Comparison of ENCODE assay signal across 17 cellular contexts in genomic region chr5:10801931-10802674, GRCh38. TPM values are rescaled to one million over a fixed set of nuclear protein-coding genes. Genes with fewer than 3 reads are reported as not detected.
DNase-seq lines count a peak whose midpoint lies in the region; ATAC-seq, FAIRE-seq and TF ChIP-seq lines count a peak whose summit lies in the region.
"Had no signal": no experiment of that assay in that cellular context is flagged by ENCODE, and none has a peak within 500 bp of the region (broad histone marks: within the 10 kb centered on the region; RNA-seq: fewer than 3 reads in every experiment).

No MANE protein-coding gene starts in this region.

- H3K9me3 Mint-ChIP-seq in brain, result peaks cover 0 to 15% (median 9%) of the 10 kb centered on the region in 5 experiments
- H3K9me3 Mint-ChIP-seq: activated B cell treated with CpG ODN at 0.5 μM for 24 hours had no signal

- H3K4me2 ChIP-seq in A549 (no peak overlapping the region), KMS-11 (peak overlapping the region; percentile 60)

- TF ChIP-seq POLR2A in A549 (IDR thresholded peaks at IDR 0.05; ENCODE audit: low read length), result no peak

- H3K4me3 ChIP-seq in A549, result no peak overlapping the region
- no peak overlapping the region for H3K4me3 ChIP-seq in KMS-11 (IDR thresholded peaks at IDR 0.05; ENCODE audit: insufficient read depth, low read depth, low read length)

- peak overlapping the region in 3 of 5 experiments; percentile 21 to 63 (median 63) for H3K27ac Mint-ChIP-seq in brain
- H3K27ac Mint-ChIP-seq: activated B cell treated with CpG ODN at 0.5 μM for 24 hours; activated naive CD8-positive, alpha-beta T cell; stimulated activated memory B cell treated with anti-CD40 and anti-IgM and Interleukin-4, amounts not matched to agents 10 μg/mL and 1 μg/mL and 100 μg/mL, for 72 hours had no signal

- H4K20me1 ChIP-seq in KMS-11 (ENCODE audit: insufficient read depth), result no peaks in the 10 kb centered on the region

- H3K27ac ChIP-seq in A549, result no peak overlapping the region
- H3K27ac ChIP-seq in KMS-11, result peak overlapping the region; percentile 32

- peak overlapping the region; percentile 23; the same call in 1 of the 2 replicates for H2AFZ ChIP-seq in KMS-11 (ENCODE audit: low read depth)

- H3K27me3 ChIP-seq in KMS-11 (ENCODE audit: insufficient read depth, low read depth), result no peaks in the 10 kb centered on the region

- TF ChIP-seq CTCF in A549 (IDR thresholded peaks at IDR 0.05), result no peak
- no peak for TF ChIP-seq CTCF in KMS-11 (conservative IDR thresholded peaks at IDR 0.05; ENCODE audit: low read depth, low read length)
- TF ChIP-seq CTCF in brain (conservative IDR thresholded peaks at IDR 0.05), result no peak

- ATAC-seq in A549 (peak; percentile 64 to 66; a peak in 3 of 6 replicates), GM21526 (IDR thresholded peaks at IDR 0.05; ENCODE audit: low FRiP score, unreplicated experiment) (no peak)
- ATAC-seq: stimulated activated memory B cell treated with anti-CD40 and anti-IgM and Interleukin-4, amounts not matched to agents 10 μg/mL and 1 μg/mL and 100 μg/mL, for 72 hours had no signal

- H3K36me3 Mint-ChIP-seq in brain, result no peaks in the 10 kb centered on the region
- H3K36me3 Mint-ChIP-seq: stimulated activated memory B cell treated with anti-CD40 and anti-IgM and Interleukin-4, amounts not matched to agents 10 μg/mL and 1 μg/mL and 100 μg/mL, for 72 hours had no signal

- CTCF ChIA-PET in A549 (lab: Yijun Ruan, JAX), result interaction anchor here (1.0 to 1.7 kb wide), 5 partner anchors 9 to 108 kb away, joined by 3 to 5 read pairs (median 3); no protein-coding TSS in a partner anchor

- DNase-seq in A549 (ENCODE audit: low read depth in 1 of 2, low spot score in 1 of 2), result peak in 1 of 2 experiments; percentile 15
- peak; percentile 44 for DNase-seq in iPS-NIHi11 (ENCODE audit: low spot score)
- no peak for DNase-seq in glomerular visceral epithelial cell (ENCODE audit: extremely low spot score)
- no peak for DNase-seq in H4 (ENCODE audit: low spot score)
- DNase-seq in GF-D8 (lab: John Stamatoyannopoulos, UW), result no peak
- DNase-seq: activated B cell treated with CpG ODN at 0.5 μM for 24 hours; DMS153; NCI-H1694; NCI-H526 treated with DMSO at 0.1 percent for 48 hours; SIG-M5; stimulated activated CD4-positive, alpha-beta T cell treated with anti-CD3 and anti-CD28 coated beads, Interleukin-4, amount 100 ng/mL, for 24 hours had no signal

- H3K4me3 Mint-ChIP-seq in brain, result peak overlapping the region in 1 of 5 experiments; percentile 7
- H3K4me3 Mint-ChIP-seq: activated B cell treated with CpG ODN at 0.5 μM for 24 hours; activated naive CD8-positive, alpha-beta T cell; stimulated activated memory B cell treated with anti-CD40 and anti-IgM and Interleukin-4, amounts not matched to agents 10 μg/mL and 1 μg/mL and 100 μg/mL, for 72 hours had no signal

- no peak overlapping the region; the same call in 1 of the 2 replicates for H3K9ac ChIP-seq in KMS-11

- POLR2A ChIA-PET in A549 (lab: Yijun Ruan, JAX), result no interaction called here

- peaks cover 14% of the 10 kb centered on the region for H3K4me1 Mint-ChIP-seq in brain
- H3K4me1 Mint-ChIP-seq: activated B cell treated with CpG ODN at 0.5 μM for 24 hours; stimulated activated memory B cell treated with anti-CD40 and anti-IgM and Interleukin-4, amounts not matched to agents 10 μg/mL and 1 μg/mL and 100 μg/mL, for 72 hours had no signal

- TF ChIP-seq RAD21 in A549 (conservative IDR thresholded peaks at IDR 0.05 in 1 of 2, IDR thresholded peaks at IDR 0.05 in 1 of 2), result 0 out of 5 replicates have a peak, but pooled peaks of 1 of the 2 experiments have one; percentile 10

- no peaks in the 10 kb centered on the region for H3K9me3 ChIP-seq in A549

- H3K36me3 ChIP-seq in KMS-11 (ENCODE audit: insufficient read depth), result no peaks in the 10 kb centered on the region

- 57% methylated on average over 9 of the region's 9 CpGs for WGBS in A549 (ENCODE audit: missing lambda C conversion rate)

- no peak for FAIRE-seq in A549 (lab: Jason Lieb, UNC)
- FAIRE-seq: colon had no signal

- H3K79me2 ChIP-seq in KMS-11 (ENCODE audit: insufficient read depth, low read depth), result no peaks in the 10 kb centered on the region

- no peak for TF ChIP-seq EP300 in A549 (IDR thresholded peaks at IDR 0.05)

- peaks cover 3% of the 10 kb centered on the region for H3K27me3 Mint-ChIP-seq in brain

- H3K4me1 ChIP-seq in A549, result no peaks in the 10 kb centered on the region
- peaks cover 40% of the 10 kb centered on the region for H3K4me1 ChIP-seq in KMS-11 (ENCODE audit: low read depth, poor library complexity, severe bottlenecking)

TF ChIP-seq in A549, 52 proteins besides CTCF, POLR2A, EP300 and RAD21:
- no peak for TF ChIP-seq RARB (CRISPR knock-in tag; IDR thresholded peaks at IDR 0.05)
- no peak for TF ChIP-seq SREBF2 (IDR thresholded peaks at IDR 0.05)
- no peak for TF ChIP-seq MAX (IDR thresholded peaks at IDR 0.05)
- no peak for TF ChIP-seq HES2 (IDR thresholded peaks at IDR 0.05)
- no peak for TF ChIP-seq FOSB (CRISPR knock-in tag; IDR thresholded peaks at IDR 0.05)
- no peak for TF ChIP-seq HDAC2 (IDR thresholded peaks at IDR 0.05)
- TF ChIP-seq MAFK (IDR thresholded peaks at IDR 0.05; ENCODE audit: partially characterized antibody), result no peak
- no peak for TF ChIP-seq NPAS2 (CRISPR knock-in tag; IDR thresholded peaks at IDR 0.05; ENCODE audit: borderline replicate concordance)
- TF ChIP-seq ZFP36 (IDR thresholded peaks at IDR 0.05; ENCODE audit: borderline replicate concordance, partially characterized antibody), result no peak
- TF ChIP-seq POLR2AphosphoS2 (conservative IDR thresholded peaks at IDR 0.05; ENCODE audit: low read length), result no peak
- TF ChIP-seq KDM5A (IDR thresholded peaks at IDR 0.05), result no peak
- no peak for TF ChIP-seq JUNB (IDR thresholded peaks at IDR 0.05)
- no peak for TF ChIP-seq ZNF302 (CRISPR knock-in tag; IDR thresholded peaks at IDR 0.05)
- TF ChIP-seq HOXA7 (CRISPR knock-in tag; IDR thresholded peaks at IDR 0.05), result no peak
- no peak for TF ChIP-seq GATA3 (IDR thresholded peaks at IDR 0.05; ENCODE audit: borderline replicate concordance)
- no peak for TF ChIP-seq KDM1A (IDR thresholded peaks at IDR 0.05; ENCODE audit: low read depth)

RNA-seq across cellular contexts. Expression of gene DAP, which starts 41.1 kb away (rescaled TPM):
- polyA plus RNA-seq in A549 (2011; rRNA removed) (24.2 and 46.4 TPM in 2 replicates), A549 (2017; fragmentation: RNase III; extraction: RNeasy Plus Mini Kit Qiagen cat#74134 plus additional on column Dnase treatment) (47.3 to 65.0 TPM (median 54.9 TPM) in 3 replicates), brain (ENCODE audit: insufficient read depth, low read depth, low replicate concordance) (155 TPM)
- 36.5 and 45.3 TPM in 2 replicates for polyA plus RNA-seq in A549 (2012; cell fraction: cytosol; rRNA removed)
- polyA plus RNA-seq in A549 (2012; cell fraction: nucleus; rRNA removed), result 23.6 and 24.7 TPM in 2 replicates
- polyA minus RNA-seq in A549 (2011; rRNA and poly(A)+ RNA removed), result 55.9 and 67.3 TPM in 2 replicates
- total RNA-seq in H4 (2014; rRNA removed; shearing (Covaris generic)), result 38.0 and 41.5 TPM in 2 replicates
